ENCODE assay signal across 29 cellular contexts in genomic region chr5:106254784-106255183, GRCh38.
"Had no signal": no experiment of that assay in that cellular context is flagged by ENCODE, and none has a peak within 500 bp of the region (broad histone marks: within the 10 kb centered on the region; RNA-seq: fewer than 3 reads in every experiment).

No MANE protein-coding gene starts in this region.

- H3K4me3 Mint-ChIP-seq: activated CD4-positive, alpha-beta T cell treated with anti-CD3 and anti-CD28 coated beads, Interleukin-2, amount 10 ng/mL, durations not matched to agents 7 days and 5 days; activated CD8-positive, alpha-beta T cell treated with anti-CD3 and anti-CD28 coated beads, Interleukin-2, amount 10 ng/mL, durations not matched to agents 7 days and 5 days; activated naive CD8-positive, alpha-beta T cell; nephron; T-helper 17 cell had no signal

- H3K27ac Mint-ChIP-seq: activated CD4-positive, alpha-beta T cell treated with anti-CD3 and anti-CD28 coated beads, Interleukin-2, amount 10 ng/mL, durations not matched to agents 7 days and 5 days; activated CD8-positive, alpha-beta T cell treated with anti-CD3 and anti-CD28 coated beads, Interleukin-2, amount 10 ng/mL, durations not matched to agents 7 days and 5 days; activated naive CD8-positive, alpha-beta T cell; nephron; T-helper 17 cell had no signal

- ATAC-seq: activated CD8-positive, alpha-beta T cell treated with anti-CD3 and anti-CD28 coated beads, Interleukin-2, amount 10 ng/mL, durations not matched to agents 7 days and 5 days; body of pancreas; gastrocnemius medialis; left cardiac atrium; left ventricle myocardium superior; right cardiac atrium; T-helper 17 cell had no signal

- H3K27me3 ChIP-seq: adrenal gland, body of pancreas, cardiac muscle cell, dorsolateral prefrontal cortex, gastrocnemius medialis, tibial nerve had no signal

- H3K4me3 ChIP-seq: adrenal gland, body of pancreas, cardiac muscle cell, coronary artery, dorsolateral prefrontal cortex, gastrocnemius medialis, tibial nerve had no signal

- H3K4me1 ChIP-seq: adrenal gland, body of pancreas, gastrocnemius medialis, tibial nerve had no signal

- H3K36me3 Mint-ChIP-seq: activated naive CD8-positive, alpha-beta T cell had no signal

- DNase-seq: activated CD4-positive, alpha-beta T cell treated with anti-CD3 and anti-CD28 coated beads for 1 hour; activated CD4-positive, alpha-beta T cell treated with anti-CD3 and anti-CD28 coated beads, Interleukin-2, amount 10 ng/mL, durations not matched to agents 7 days and 5 days; activated CD8-positive, alpha-beta T cell treated with anti-CD3 and anti-CD28 coated beads, Interleukin-2, amount 10 ng/mL, durations not matched to agents 7 days and 5 days; activated effector memory CD4-positive, alpha-beta T cell treated with Interleukin-2 at 50 U/mL for 16 hours; activated naive CD4-positive, alpha-beta T cell treated with Interleukin-2 at 50 U/mL for 16 hours; adrenal gland; aorta; body of pancreas; cerebellar nuclear complex; dorsolateral prefrontal cortex; effector memory CD4-positive, alpha-beta T cell; erythroblast; gastrocnemius medialis; glutamatergic neuron; left cardiac atrium; left ventricle myocardium superior; posterior cingulate gyrus; right cardiac atrium; stimulated activated CD4-positive, alpha-beta T cell treated with anti-CD3 and anti-CD28 coated beads, Interleukin-15, amount 100 ng/mL, for 24 hours; stimulated activated CD4-positive, alpha-beta T cell treated with anti-CD3 and anti-CD28 coated beads, Interleukin-2, amount 100 ng/mL, for 24 hours; stimulated activated naive CD4-positive, alpha-beta T cell treated with Interleukin-2 at 50 U/mL for 16 hours; T-helper 17 cell; T1000 had no signal

- H3K27ac ChIP-seq: adrenal gland, body of pancreas, cardiac muscle cell, coronary artery, dorsolateral prefrontal cortex, gastrocnemius medialis, tibial nerve had no signal

- FAIRE-seq: keratinocyte had no signal

- H3K4me1 Mint-ChIP-seq: activated CD4-positive, alpha-beta T cell treated with anti-CD3 and anti-CD28 coated beads, Interleukin-2, amount 10 ng/mL, durations not matched to agents 7 days and 5 days; nephron; T-helper 17 cell had no signal

- H3K27me3 Mint-ChIP-seq: activated CD4-positive, alpha-beta T cell treated with anti-CD3 and anti-CD28 coated beads, Interleukin-2, amount 10 ng/mL, durations not matched to agents 7 days and 5 days; activated naive CD8-positive, alpha-beta T cell; T-helper 17 cell had no signal

- H3K36me3 ChIP-seq: adrenal gland, cardiac muscle cell, gastrocnemius medialis, tibial nerve had no signal

- H3K9me3 ChIP-seq: adrenal gland, body of pancreas, gastrocnemius medialis had no signal
